ENCODE assay signal across 1 cellular context in the genomic region with DNA sequence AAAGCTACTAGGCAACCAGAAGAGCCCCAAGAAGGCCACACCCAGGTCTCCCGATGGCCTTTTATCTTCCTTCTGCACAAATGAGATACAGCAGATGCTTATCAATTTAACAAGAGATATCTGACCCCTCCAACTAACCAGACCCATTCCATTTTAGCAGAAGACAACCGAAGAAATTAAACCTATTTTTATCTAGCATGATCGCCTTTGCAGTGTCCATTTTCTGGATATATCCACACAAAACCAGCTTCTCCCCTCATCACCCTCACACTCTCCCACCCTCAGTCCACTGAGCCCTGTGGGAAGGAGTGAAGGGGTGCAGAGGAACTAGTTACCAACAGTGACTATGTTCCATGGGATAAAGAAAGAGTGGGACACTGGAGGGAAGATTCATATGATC.
TF ChIP-seq lines count a peak whose summit lies in the region.

No MANE protein-coding gene starts in this region.

TF ChIP-seq in K562, 482 proteins besides CTCF, POLR2A, EP300 and RAD21 (continued from another document):
- TF ChIP-seq RB1 (IDR thresholded peaks at IDR 0.05; ENCODE audit: low read depth) (no peak), HDAC8 (tag; IDR thresholded peaks at IDR 0.05) (no peak), TEAD4 (IDR thresholded peaks at IDR 0.05; ENCODE audit: low read length) (peak; percentile 87), TEAD4 (CRISPR knock-in tag; IDR thresholded peaks at IDR 0.05; ENCODE audit: borderline replicate concordance) (no peak)
- TF ChIP-seq, protein P1, sequence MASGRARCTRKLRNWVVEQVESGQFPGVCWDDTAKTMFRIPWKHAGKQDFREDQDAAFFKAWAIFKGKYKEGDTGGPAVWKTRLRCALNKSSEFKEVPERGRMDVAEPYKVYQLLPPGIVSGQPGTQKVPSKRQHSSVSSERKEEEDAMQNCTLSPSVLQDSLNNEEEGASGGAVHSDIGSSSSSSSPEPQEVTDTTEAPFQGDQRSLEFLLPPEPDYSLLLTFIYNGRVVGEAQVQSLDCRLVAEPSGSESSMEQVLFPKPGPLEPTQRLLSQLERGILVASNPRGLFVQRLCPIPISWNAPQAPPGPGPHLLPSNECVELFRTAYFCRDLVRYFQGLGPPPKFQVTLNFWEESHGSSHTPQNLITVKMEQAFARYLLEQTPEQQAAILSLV (tag; IDR thresholded peaks at IDR 0.05) = no peak
